29 cellular contexts compared by ENCODE assay signal in the genomic region with DNA sequence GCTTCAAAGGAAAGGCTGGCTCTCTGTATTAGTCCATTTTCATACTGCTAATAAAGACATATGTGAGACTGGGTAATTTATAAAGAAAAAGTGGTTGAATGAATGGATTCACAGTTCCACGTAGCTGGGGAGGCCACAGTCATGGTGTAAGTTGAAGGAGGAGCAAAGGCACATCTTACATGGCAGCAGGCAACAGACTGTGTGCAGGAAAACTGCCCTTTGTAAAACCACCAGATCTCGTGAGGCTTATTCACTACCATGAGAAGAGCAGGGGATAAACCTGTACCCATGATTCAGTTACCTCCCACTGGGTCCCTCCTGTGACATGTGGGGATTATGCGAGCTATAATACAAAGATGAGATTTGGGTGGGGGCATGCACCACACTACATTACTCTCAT.
"Had no signal": no experiment of that assay in that cellular context is flagged by ENCODE, and none has a peak within 500 bp of the region (broad histone marks: within the 10 kb centered on the region; RNA-seq: fewer than 3 reads in every experiment).

No MANE protein-coding gene starts in this region.

- FAIRE-seq: urothelium cell line had no signal

- H3K9me3 ChIP-seq: testis, thoracic aorta, thyroid gland, transverse colon, upper lobe of right lung, uterus, vagina had no signal

- H3K27ac ChIP-seq: stomach, suprapubic skin, testis, thoracic aorta, thyroid gland, tibial artery, tibial nerve, transverse colon, upper lobe of left lung, upper lobe of right lung, uterus, vagina had no signal

- H3K4me3 Mint-ChIP-seq: stimulated activated effector memory CD8-positive, alpha-beta T cell treated with anti-CD3 and anti-CD28 coated beads, Interleukin-12 subunit alpha, Interleukin-12 subunit beta, amount 100 ng/mL, for 72 hours; stimulated activated memory B cell treated with anti-CD40 and anti-IgM and Interleukin-4, amounts not matched to agents 10 μg/mL and 1 μg/mL and 100 μg/mL, for 72 hours; stimulated activated naive B cell treated with anti-CD40 and anti-IgM and Interleukin-4, amounts not matched to agents 10 μg/mL and 1 μg/mL and 100 μg/mL, for 72 hours; stimulated activated naive CD8-positive, alpha-beta T cell treated with anti-CD3 and anti-CD28 coated beads, Interleukin-15, amount 100 ng/mL, for 72 hours; stimulated activated naive CD8-positive, alpha-beta T cell treated with anti-CD3 and anti-CD28 coated beads, Interleukin-15, Interleukin-2, amounts not matched to agents 100 ng/mL and 50 ng/mL, for 24 hours; type B pancreatic cell had no signal

- H3K4me1 ChIP-seq: stomach, suprapubic skin, testis, thyroid gland, tibial artery, tibial nerve, transverse colon, upper lobe of left lung, upper lobe of right lung, uterus, vagina had no signal

- H3K27ac Mint-ChIP-seq: stimulated activated effector memory CD8-positive, alpha-beta T cell treated with anti-CD3 and anti-CD28 coated beads, Interleukin-12 subunit alpha, Interleukin-12 subunit beta, amount 100 ng/mL, for 72 hours; stimulated activated memory B cell treated with anti-CD40 and anti-IgM and Interleukin-4, amounts not matched to agents 10 μg/mL and 1 μg/mL and 100 μg/mL, for 72 hours; stimulated activated naive B cell treated with anti-CD40 and anti-IgM and Interleukin-4, amounts not matched to agents 10 μg/mL and 1 μg/mL and 100 μg/mL, for 72 hours; stimulated activated naive CD8-positive, alpha-beta T cell treated with anti-CD3 and anti-CD28 coated beads, Interleukin-15, amount 100 ng/mL, for 72 hours; stimulated activated naive CD8-positive, alpha-beta T cell treated with anti-CD3 and anti-CD28 coated beads, Interleukin-15, Interleukin-2, amounts not matched to agents 100 ng/mL and 50 ng/mL, for 24 hours; type B pancreatic cell had no signal

- H3K36me3 Mint-ChIP-seq: stimulated activated effector memory CD8-positive, alpha-beta T cell treated with anti-CD3 and anti-CD28 coated beads, Interleukin-12 subunit alpha, Interleukin-12 subunit beta, amount 100 ng/mL, for 72 hours; stimulated activated memory B cell treated with anti-CD40 and anti-IgM and Interleukin-4, amounts not matched to agents 10 μg/mL and 1 μg/mL and 100 μg/mL, for 72 hours; stimulated activated naive B cell treated with anti-CD40 and anti-IgM and Interleukin-4, amounts not matched to agents 10 μg/mL and 1 μg/mL and 100 μg/mL, for 72 hours; type B pancreatic cell had no signal

- DNase-seq: stimulated activated CD4-positive, alpha-beta T cell treated with anti-CD3 and anti-CD28 coated beads, Interleukin-2, amount 100 ng/mL, for 48 hours; stimulated activated CD4-positive, alpha-beta T cell treated with anti-CD3 and anti-CD28 coated beads, Interleukin-4, amount 100 ng/mL, for 1 hour; stimulated activated CD4-positive, alpha-beta T cell treated with anti-CD3 and anti-CD28 coated beads, Interleukin-4, amount 100 ng/mL, for 24 hours; stimulated activated CD4-positive, alpha-beta T cell treated with anti-CD3 and anti-CD28 coated beads, Interleukin-4, amount 100 ng/mL, for 4 hours; stimulated activated CD8-positive, alpha-beta memory T cell treated with anti-CD3 and anti-CD28 coated beads, Interleukin-4, amount 100 ng/mL, for 48 hours; stimulated activated naive B cell treated with anti-CD40 and anti-IgM and Interleukin-4, amounts not matched to agents 10 μg/mL and 1 μg/mL and 100 μg/mL, for 72 hours; stimulated activated naive CD4-positive, alpha-beta T cell; stimulated activated naive CD4-positive, alpha-beta T cell treated with Interleukin-2 at 50 U/mL for 16 hours; stimulated activated naive CD8-positive, alpha-beta T cell treated with anti-CD3 and anti-CD28 coated beads, Interleukin-15, amount 100 ng/mL, for 72 hours; stimulated activated naive CD8-positive, alpha-beta T cell treated with anti-CD3 and anti-CD28 coated beads, Interleukin-15, Interleukin-2, amounts not matched to agents 100 U/mL and 50 U/mL, for 24 hours; stomach; substantia nigra; testis; thyroid gland; tibial artery; transverse colon; trophoblast cell; upper lobe of left lung; upper lobe of right lung; uterus had no signal

- ATAC-seq: stimulated activated effector memory CD8-positive, alpha-beta T cell treated with anti-CD3 and anti-CD28 coated beads, Interleukin-12 subunit alpha, Interleukin-12 subunit beta, amount 100 ng/mL, for 72 hours; stimulated activated memory B cell treated with anti-CD40 and anti-IgM and Interleukin-4, amounts not matched to agents 10 μg/mL and 1 μg/mL and 100 μg/mL, for 72 hours; stimulated activated naive B cell treated with anti-CD40 and anti-IgM and Interleukin-4, amounts not matched to agents 10 μg/mL and 1 μg/mL and 100 μg/mL, for 72 hours; stimulated activated naive CD8-positive, alpha-beta T cell treated with anti-CD3 and anti-CD28 coated beads, Interleukin-15, amount 100 ng/mL, for 72 hours; stimulated activated naive CD8-positive, alpha-beta T cell treated with anti-CD3 and anti-CD28 coated beads, Interleukin-15, Interleukin-2, amounts not matched to agents 100 U/mL and 50 U/mL, for 24 hours; upper lobe of right lung had no signal

- H3K27me3 Mint-ChIP-seq: stimulated activated memory B cell treated with anti-CD40 and anti-IgM and Interleukin-4, amounts not matched to agents 10 μg/mL and 1 μg/mL and 100 μg/mL, for 72 hours; stimulated activated naive B cell treated with anti-CD40 and anti-IgM and Interleukin-4, amounts not matched to agents 10 μg/mL and 1 μg/mL and 100 μg/mL, for 72 hours; stimulated activated naive CD8-positive, alpha-beta T cell treated with anti-CD3 and anti-CD28 coated beads, Interleukin-15, amount 100 ng/mL, for 72 hours; stimulated activated naive CD8-positive, alpha-beta T cell treated with anti-CD3 and anti-CD28 coated beads, Interleukin-15, Interleukin-2, amounts not matched to agents 100 ng/mL and 50 ng/mL, for 24 hours; type B pancreatic cell had no signal

- H3K27me3 ChIP-seq: stomach, suprapubic skin, testis, thyroid gland, tibial artery, tibial nerve, transverse colon, upper lobe of left lung, upper lobe of right lung, uterus, vagina had no signal

- H3K4me1 Mint-ChIP-seq: stimulated activated effector memory CD8-positive, alpha-beta T cell treated with anti-CD3 and anti-CD28 coated beads, Interleukin-12 subunit alpha, Interleukin-12 subunit beta, amount 100 ng/mL, for 72 hours; stimulated activated memory B cell treated with anti-CD40 and anti-IgM and Interleukin-4, amounts not matched to agents 10 μg/mL and 1 μg/mL and 100 μg/mL, for 72 hours; stimulated activated naive B cell treated with anti-CD40 and anti-IgM and Interleukin-4, amounts not matched to agents 10 μg/mL and 1 μg/mL and 100 μg/mL, for 72 hours; stimulated activated naive CD8-positive, alpha-beta T cell treated with anti-CD3 and anti-CD28 coated beads, Interleukin-15, amount 100 ng/mL, for 72 hours had no signal

- H3K36me3 ChIP-seq: stomach, suprapubic skin, thoracic aorta, thyroid gland, tibial artery, tibial nerve, transverse colon, upper lobe of left lung, upper lobe of right lung, uterus, vagina had no signal

- H3K4me3 ChIP-seq: stomach, suprapubic skin, testis, thoracic aorta, thyroid gland, tibial artery, tibial nerve, transverse colon, upper lobe of left lung, upper lobe of right lung, uterus, vagina had no signal
